1 cellular context compared by ENCODE assay signal in genomic region chr9:82105729-82106128, GRCh38.
TF ChIP-seq lines count a peak whose summit lies in the region.

No MANE protein-coding gene starts in this region.

TF ChIP-seq in H1, 55 proteins besides CTCF, POLR2A, EP300 and RAD21:
- TF ChIP-seq FOSL1 (IDR thresholded peaks at IDR 0.05; ENCODE audit: insufficient read depth, low read depth, low read length) (no peak), RBBP5 (IDR thresholded peaks at IDR 0.05; ENCODE audit: borderline replicate concordance, low read depth, low read length) (no peak), KDM4A (IDR thresholded peaks at IDR 0.05; ENCODE audit: low read depth, low read length, severe bottlenecking) (no peak)
